Comparison of ENCODE assay signal across 8 cellular contexts in genomic region chr2:96977631-96978195, GRCh38. TPM values are rescaled to one million over a fixed set of nuclear protein-coding genes. Genes with fewer than 3 reads are reported as not detected.
A peak's percentile ranks its signal among the peaks of the same experiment; 100 is the strongest.
DNase-seq lines count a peak whose midpoint lies in the region; ATAC-seq and TF ChIP-seq lines count a peak whose summit lies in the region.

No MANE protein-coding gene starts in this region.

- no peak overlapping the region for H3K27ac ChIP-seq in WERI-Rb-1

- H3K36me3 Mint-ChIP-seq in activated CD4-positive, alpha-beta T cell treated with anti-CD3 and anti-CD28 coated beads for 36 hours (ENCODE audit: low read depth): no peaks in the 10 kb centered on the region

- H3K27me3 Mint-ChIP-seq in activated CD4-positive, alpha-beta T cell treated with anti-CD3 and anti-CD28 coated beads for 36 hours: peaks cover 2% of the 10 kb centered on the region
- H3K27me3 Mint-ChIP-seq in stimulated activated naive CD8-positive, alpha-beta T cell treated with anti-CD3 and anti-CD28 coated beads, Interleukin-15, amount 100 ng/mL, for 72 hours: no peaks in the 10 kb centered on the region

- TF ChIP-seq CTCF in WERI-Rb-1 (IDR thresholded peaks at IDR 0.05; ENCODE audit: low read depth, low read length): no peak

- peak; percentile 94 for ATAC-seq in activated CD4-positive, alpha-beta T cell treated with anti-CD3 and anti-CD28 coated beads for 36 hours
- peak; percentile 84 for ATAC-seq in stimulated activated naive CD8-positive, alpha-beta T cell treated with anti-CD3 and anti-CD28 coated beads, Interleukin-15, amount 100 ng/mL, for 72 hours
- no peak for ATAC-seq in HG02884 (IDR thresholded peaks at IDR 0.05; ENCODE audit: unreplicated experiment)

- peaks cover 11% of the 10 kb centered on the region for H3K4me1 Mint-ChIP-seq in activated CD4-positive, alpha-beta T cell treated with anti-CD3 and anti-CD28 coated beads for 36 hours
- H3K4me1 Mint-ChIP-seq in stimulated activated naive CD8-positive, alpha-beta T cell treated with anti-CD3 and anti-CD28 coated beads, Interleukin-15, amount 100 ng/mL, for 72 hours: peaks cover 16% of the 10 kb centered on the region

- CTCF ChIA-PET in activated CD4-positive, alpha-beta T cell treated with anti-CD3 and anti-CD28 coated beads for 36 hours (lab: Charles Lee): interaction anchor here (0.7 to 0.8 kb wide), 2 partner anchors 130 to 302 kb away, joined by 3 to 4 read pairs; no protein-coding TSS in a partner anchor

- intact Hi-C loops in activated CD4-positive, alpha-beta T cell treated with anti-CD3 and anti-CD28 coated beads for 36 hours (cut with DNase I, micrococcal nuclease): no loop called here
- intact Hi-C loops in head of caudate nucleus (cut with DNase I): no loop called here

- no peak overlapping the region for H3K27ac Mint-ChIP-seq in activated CD4-positive, alpha-beta T cell treated with anti-CD3 and anti-CD28 coated beads for 36 hours
- H3K27ac Mint-ChIP-seq in stimulated activated naive CD8-positive, alpha-beta T cell treated with anti-CD3 and anti-CD28 coated beads, Interleukin-15, amount 100 ng/mL, for 72 hours: no peak overlapping the region

- H3K36me3 ChIP-seq in WERI-Rb-1: no peaks in the 10 kb centered on the region

- H3K9me3 Mint-ChIP-seq in activated CD4-positive, alpha-beta T cell treated with anti-CD3 and anti-CD28 coated beads for 36 hours (ENCODE audit: low read depth): no peaks in the 10 kb centered on the region
- no peaks in the 10 kb centered on the region for H3K9me3 Mint-ChIP-seq in stimulated activated naive CD8-positive, alpha-beta T cell treated with anti-CD3 and anti-CD28 coated beads, Interleukin-15, amount 100 ng/mL, for 72 hours

- peak; percentile 37 for DNase-seq in activated CD4-positive, alpha-beta T cell treated with anti-CD3 and anti-CD28 coated beads for 36 hours
- no peak for DNase-seq in activated CD4-positive, alpha-beta T cell treated with anti-CD3 and anti-CD28 coated beads for 48 hours
- peak; percentile 17 for DNase-seq in activated T-cell treated with anti-CD3 and anti-CD28 coated beads for 4 hours
- peak in 37 of 42 donors; percentile 16 to 84 (median 65) for DNase-seq in head of caudate nucleus
- DNase-seq in stimulated activated naive CD8-positive, alpha-beta T cell treated with anti-CD3 and anti-CD28 coated beads, Interleukin-15, amount 100 ng/mL, for 72 hours: no peak
- no peak for DNase-seq in WERI-Rb-1
- DNase-seq in COLO668 (lab: John Stamatoyannopoulos, UW; ENCODE audit: unreplicated experiment): no peak

- POLR2A ChIA-PET in activated CD4-positive, alpha-beta T cell treated with anti-CD3 and anti-CD28 coated beads for 36 hours (lab: Charles Lee): no interaction called here

- H3K4me3 ChIP-seq in WERI-Rb-1 (ENCODE audit: low read depth, low read length): no peak overlapping the region

- no peaks in the 10 kb centered on the region for H3K27me3 ChIP-seq in WERI-Rb-1 (ENCODE audit: insufficient read depth, low read depth, severe bottlenecking)

- H3K9me3 ChIP-seq in WERI-Rb-1 (ENCODE audit: severe bottlenecking): no peaks in the 10 kb centered on the region

- H3K4me3 Mint-ChIP-seq in activated CD4-positive, alpha-beta T cell treated with anti-CD3 and anti-CD28 coated beads for 36 hours: no peak overlapping the region
- peak overlapping the region in 1 of 2 donors; percentile 27 for H3K4me3 Mint-ChIP-seq in stimulated activated naive CD8-positive, alpha-beta T cell treated with anti-CD3 and anti-CD28 coated beads, Interleukin-15, amount 100 ng/mL, for 72 hours

RNA-seq across cellular contexts. Expression of gene FAM178B, which starts 8.7 kb away (rescaled TPM):
- under 1 TPM in 1 of 2 experiments, not detected in 1; 0.11 TPM for total RNA-seq in activated CD4-positive, alpha-beta T cell treated with anti-CD3 and anti-CD28 coated beads for 36 hours

Comparison
In these comparisons a context has a peak if more than half of its experiments do, and no peak if none do; other contexts are left out.
1. DNase-seq: peak in activated CD4-positive, alpha-beta T cell treated with anti-CD3 and anti-CD28 coated beads for 36 hours (single experiment), activated T-cell treated with anti-CD3 and anti-CD28 coated beads for 4 hours (single experiment) and head of caudate nucleus (37 of 42); none in activated CD4-positive, alpha-beta T cell treated with anti-CD3 and anti-CD28 coated beads for 48 hours (single experiment), stimulated activated naive CD8-positive, alpha-beta T cell treated with anti-CD3 and anti-CD28 coated beads, Interleukin-15, amount 100 ng/mL, for 72 hours (0 of 2), WERI-Rb-1 (single experiment) and COLO668 (single experiment).